Comparison of ENCODE assay signal across 20 cellular contexts in the genomic region with DNA sequence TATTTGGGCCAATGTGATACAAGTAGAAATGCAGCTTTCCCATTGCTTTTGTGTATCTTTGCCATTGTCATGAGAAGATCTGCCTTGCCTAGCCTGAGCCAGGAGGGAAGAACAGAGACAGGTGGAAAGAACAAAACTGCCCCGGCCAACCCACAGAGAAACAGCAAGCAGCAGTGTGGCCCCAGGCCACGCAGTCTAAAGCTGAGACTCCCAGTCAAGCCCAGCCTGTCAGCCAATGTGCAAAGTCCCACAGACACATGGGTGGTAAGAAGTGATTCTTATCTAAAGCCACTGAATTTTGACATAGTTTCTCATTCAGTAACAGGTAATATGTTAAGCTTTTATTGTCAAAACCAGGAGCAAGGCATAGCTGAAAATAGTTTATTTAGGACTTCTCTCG.
"Had no signal": no experiment of that assay in that cellular context is flagged by ENCODE, and none has a peak within 500 bp of the region (broad histone marks: within the 10 kb centered on the region; RNA-seq: fewer than 3 reads in every experiment).

No MANE protein-coding gene starts in this region.

- DNase-seq: activated CD4-positive, alpha-beta memory T cell treated with anti-CD3 and anti-CD28 coated beads for 36 hours; activated CD8-positive, alpha-beta memory T cell treated with anti-CD3 and anti-CD28 coated beads, Interleukin-2, amount 10 ng/mL, durations not matched to agents 7 days and 5 days; effector memory CD4-positive, alpha-beta T cell; esophagus squamous epithelium; left ventricle myocardium inferior; mucosa of descending colon; naive thymus-derived CD4-positive, alpha-beta T cell; ovary; psoas muscle; right cardiac atrium; stimulated activated CD4-positive, alpha-beta T cell treated with anti-CD3 and anti-CD28 coated beads, Interleukin-4, amount 100 ng/mL, for 1 hour; stomach; T-helper 17 cell; trophoblast cell had no signal

- H3K27me3 ChIP-seq: esophagus squamous epithelium, ovary, stomach, vagina had no signal

- H3K4me1 Mint-ChIP-seq: activated CD8-positive, alpha-beta memory T cell treated with anti-CD3 and anti-CD28 coated beads, Interleukin-2, amount 10 ng/mL, durations not matched to agents 7 days and 5 days; memory B cell; naive thymus-derived CD4-positive, alpha-beta T cell; T-helper 17 cell had no signal

- H3K36me3 ChIP-seq: esophagus squamous epithelium, left ventricle myocardium inferior, ovary, stomach, vagina had no signal

- H3K4me2 ChIP-seq: smooth muscle cell had no signal

- H3K4me3 Mint-ChIP-seq: activated CD4-positive, alpha-beta memory T cell treated with anti-CD3 and anti-CD28 coated beads for 36 hours; activated CD8-positive, alpha-beta memory T cell treated with anti-CD3 and anti-CD28 coated beads, Interleukin-2, amount 10 ng/mL, durations not matched to agents 7 days and 5 days; activated naive CD8-positive, alpha-beta T cell; dendritic cell treated with granulocyte-macrophage colony-stimulating factor and Interleukin-4, amounts not matched to agents 40 ng/mL and 50 ng/mL, for 4 days; memory B cell; naive thymus-derived CD4-positive, alpha-beta T cell; T-helper 17 cell had no signal

- H3K9me3 Mint-ChIP-seq: activated CD4-positive, alpha-beta memory T cell treated with anti-CD3 and anti-CD28 coated beads for 36 hours; memory B cell had no signal

- H3K4me1 ChIP-seq: esophagus squamous epithelium, left ventricle myocardium inferior, psoas muscle, stomach, vagina had no signal

- H3K9me3 ChIP-seq: esophagus squamous epithelium, left ventricle myocardium inferior, mucosa of descending colon, ovary, psoas muscle, stomach, vagina had no signal

- H3K27me3 Mint-ChIP-seq: activated CD4-positive, alpha-beta memory T cell treated with anti-CD3 and anti-CD28 coated beads for 36 hours; activated CD8-positive, alpha-beta memory T cell treated with anti-CD3 and anti-CD28 coated beads, Interleukin-2, amount 10 ng/mL, durations not matched to agents 7 days and 5 days; dendritic cell treated with granulocyte-macrophage colony-stimulating factor and Interleukin-4, amounts not matched to agents 40 ng/mL and 50 ng/mL, for 4 days; memory B cell; T-helper 17 cell had no signal

- H3K4me3 ChIP-seq: esophagus squamous epithelium, left ventricle myocardium inferior, mucosa of descending colon, ovary, psoas muscle, smooth muscle cell, stomach, vagina had no signal

- H3K27ac Mint-ChIP-seq: activated CD4-positive, alpha-beta memory T cell treated with anti-CD3 and anti-CD28 coated beads for 36 hours; activated CD8-positive, alpha-beta memory T cell treated with anti-CD3 and anti-CD28 coated beads, Interleukin-2, amount 10 ng/mL, durations not matched to agents 7 days and 5 days; activated naive CD8-positive, alpha-beta T cell; dendritic cell treated with granulocyte-macrophage colony-stimulating factor and Interleukin-4, amounts not matched to agents 40 ng/mL and 50 ng/mL, for 4 days; memory B cell; naive thymus-derived CD4-positive, alpha-beta T cell; T-helper 17 cell had no signal

- H3K36me3 Mint-ChIP-seq: activated CD4-positive, alpha-beta memory T cell treated with anti-CD3 and anti-CD28 coated beads for 36 hours; activated CD8-positive, alpha-beta memory T cell treated with anti-CD3 and anti-CD28 coated beads, Interleukin-2, amount 10 ng/mL, durations not matched to agents 7 days and 5 days; activated naive CD8-positive, alpha-beta T cell; memory B cell; naive thymus-derived CD4-positive, alpha-beta T cell had no signal

- H3K27ac ChIP-seq: esophagus squamous epithelium, left ventricle myocardium inferior, ovary, psoas muscle, stomach, vagina, VCaP had no signal

- ATAC-seq: activated CD8-positive, alpha-beta memory T cell treated with anti-CD3 and anti-CD28 coated beads, Interleukin-2, amount 10 ng/mL, durations not matched to agents 7 days and 5 days; mucosa of descending colon; naive thymus-derived CD4-positive, alpha-beta T cell; psoas muscle; right cardiac atrium; T-helper 17 cell had no signal
